1 cellular context compared by ENCODE assay signal in genomic region chr6:27545271-27546046, GRCh38.
A peak's percentile ranks its signal among the peaks of the same experiment; 100 is the strongest.
TF ChIP-seq lines count a peak whose summit lies in the region.

No MANE protein-coding gene starts in this region.

TF ChIP-seq in HepG2, 621 proteins besides CTCF, POLR2A, EP300 and RAD21 (continued from another document and continues in another):
- TF ChIP-seq CREB3 (CRISPR knock-in tag; IDR thresholded peaks at IDR 0.05) (no peak), ZBTB4 (CRISPR knock-in tag; IDR thresholded peaks at IDR 0.05; ENCODE audit: borderline replicate concordance) (no peak), HNF1B (CRISPR knock-in tag; IDR thresholded peaks at IDR 0.05) (peak; percentile 89), ZNF343 (CRISPR knock-in tag; IDR thresholded peaks at IDR 0.05) (peak; percentile 54; the same call in 1 of the 2 replicates), ZKSCAN1 (IDR thresholded peaks at IDR 0.05; ENCODE audit: low read length) (no peak), JDP2 (CRISPR knock-in tag; IDR thresholded peaks at IDR 0.05; ENCODE audit: borderline replicate concordance) (no peak), ZNF766 (CRISPR knock-in tag; IDR thresholded peaks at IDR 0.05; ENCODE audit: borderline replicate concordance) (peak; percentile 94), PHB2 (IDR thresholded peaks at IDR 0.05; ENCODE audit: partially characterized antibody) (no peak), ZNF33B (CRISPR knock-in tag; IDR thresholded peaks at IDR 0.05) (no peak), IRF1 (CRISPR knock-in tag; IDR thresholded peaks at IDR 0.05; ENCODE audit: low read depth) (no peak), ZNF12 (CRISPR knock-in tag; IDR thresholded peaks at IDR 0.05) (peak; percentile 41; the same call in 1 of the 2 replicates), ZNF576 (CRISPR knock-in tag; IDR thresholded peaks at IDR 0.05) (no peak), HBP1 (CRISPR knock-in tag; IDR thresholded peaks at IDR 0.05; ENCODE audit: low read depth) (peak; percentile 65; the same call in 1 of the 2 replicates), ZNF121 (CRISPR knock-in tag; IDR thresholded peaks at IDR 0.05) (no peak), ZFP91 (CRISPR knock-in tag; IDR thresholded peaks at IDR 0.05; ENCODE audit: borderline replicate concordance) (peak; percentile 72; the same call in 1 of the 2 replicates), SRF (IDR thresholded peaks at IDR 0.05; ENCODE audit: low read depth, low read length) (no peak), SRY (CRISPR knock-in tag; IDR thresholded peaks at IDR 0.05) (no peak), MEIS2 (CRISPR knock-in tag; IDR thresholded peaks at IDR 0.05) (peak; percentile 53; the same call in 1 of the 2 replicates), ARHGAP35 (CRISPR knock-in tag; IDR thresholded peaks at IDR 0.05; ENCODE audit: borderline replicate concordance) (no peak; the same call in 1 of the 2 replicates), KDM2A (CRISPR knock-in tag; IDR thresholded peaks at IDR 0.05; ENCODE audit: borderline replicate concordance, low read depth) (peak; percentile 93), TGIF2 (CRISPR knock-in tag; IDR thresholded peaks at IDR 0.05) (peak; percentile 20; the same call in 1 of the 2 replicates), ZNF142 (CRISPR knock-in tag; IDR thresholded peaks at IDR 0.05) (peak; percentile 88; the same call in 1 of the 2 replicates), MAFG (CRISPR knock-in tag; IDR thresholded peaks at IDR 0.05) (no peak), ZMYM2 (CRISPR knock-in tag; IDR thresholded peaks at IDR 0.05) (peak; percentile 95), ZNF124 (CRISPR knock-in tag; IDR thresholded peaks at IDR 0.05) (peak; percentile 96; the same call in 1 of the 2 replicates), SP140L (CRISPR knock-in tag; IDR thresholded peaks at IDR 0.05; ENCODE audit: borderline replicate concordance) (no peak), STAG1 (CRISPR knock-in tag; IDR thresholded peaks at IDR 0.05) (no peak), HNRNPUL1 (IDR thresholded peaks at IDR 0.05; ENCODE audit: low read depth, low read length) (no peak), BCLAF1 (IDR thresholded peaks at IDR 0.05) (no peak), ZNF564 (CRISPR knock-in tag; IDR thresholded peaks at IDR 0.05) (0 out of 2 replicates have a peak, but pooled peaks have one; percentile 25), ZNF547 (CRISPR knock-in tag; IDR thresholded peaks at IDR 0.05) (peak; percentile 85), ZNF614 (CRISPR knock-in tag; IDR thresholded peaks at IDR 0.05; ENCODE audit: borderline replicate concordance) (peak; percentile 90; the same call in 1 of the 2 replicates), MAFK (conservative IDR thresholded peaks at IDR 0.05 in 1 of 2, IDR thresholded peaks at IDR 0.05 in 1 of 2; ENCODE audit: low read length in 2 of 2) (no peak), ZNF841 (CRISPR knock-in tag; IDR thresholded peaks at IDR 0.05; ENCODE audit: borderline replicate concordance) (no peak), ELK4 (CRISPR knock-in tag; IDR thresholded peaks at IDR 0.05; ENCODE audit: borderline replicate concordance) (no peak), ZMYM3 (CRISPR knock-in tag; IDR thresholded peaks at IDR 0.05) (peak; percentile 83), RARG (CRISPR knock-in tag; IDR thresholded peaks at IDR 0.05; ENCODE audit: low read depth) (no peak)
